In the genomic region with DNA sequence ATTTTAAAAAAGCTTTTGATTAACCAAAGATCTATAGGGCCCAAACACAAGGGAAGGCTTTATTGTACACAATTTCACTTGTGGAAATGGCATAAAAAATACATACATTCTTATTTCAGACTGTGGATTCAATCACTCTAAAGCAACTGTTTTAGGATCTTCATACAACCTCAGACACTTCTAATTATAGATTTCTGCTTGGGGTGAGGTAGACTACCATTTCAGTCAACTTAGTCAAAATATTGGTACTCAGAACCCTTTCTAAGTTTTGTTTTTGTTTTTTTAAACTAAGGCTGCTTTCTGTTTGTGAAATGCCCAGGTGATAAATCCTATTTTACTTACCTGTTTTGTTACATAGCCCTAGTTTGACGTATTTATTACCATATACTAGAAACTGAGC, we compare ENCODE assay signal across 30 cellular contexts.
"Had no signal": no experiment of that assay in that cellular context is flagged by ENCODE, and none has a peak within 500 bp of the region (broad histone marks: within the 10 kb centered on the region; RNA-seq: fewer than 3 reads in every experiment).

No MANE protein-coding gene starts in this region.

- H3K36me3 ChIP-seq: esophagus muscularis mucosa, heart left ventricle, sigmoid colon, stomach, thyroid gland, upper lobe of left lung, vagina had no signal

- H3K79me2 ChIP-seq: parathyroid adenoma had no signal

- H3K4me1 ChIP-seq: body of pancreas, esophagus muscularis mucosa, foreskin keratinocyte, parathyroid adenoma, psoas muscle, sigmoid colon, stomach, thyroid gland, vagina had no signal

- H3K27me3 ChIP-seq: body of pancreas, esophagus muscularis mucosa, foreskin keratinocyte, heart left ventricle, sigmoid colon, stomach, thyroid gland, upper lobe of left lung, vagina had no signal

- H3K9ac ChIP-seq: parathyroid adenoma had no signal

- DNase-seq: activated B cell treated with CpG ODN at 0.5 μM for 24 hours; activated CD4-positive, alpha-beta T cell treated with anti-CD3 and anti-CD28 coated beads, Interleukin-2, amount 50 U/mL, for 1 hour; activated CD8-positive, alpha-beta T cell treated with anti-CD3 and anti-CD28 coated beads, Interleukin-2, amount 10 ng/mL, durations not matched to agents 7 days and 5 days; activated naive CD4-positive, alpha-beta T cell; activated T-cell treated with anti-CD3 and anti-CD28 coated beads for 4 hours; activated T-cell treated with anti-CD3 and anti-CD28 coated beads, Interleukin-2, amount 50 U/mL, for 72 hours; anterior cingulate cortex; body of pancreas; dermis blood vessel endothelial cell; effector CD4-positive, alpha-beta T cell; foreskin keratinocyte; heart left ventricle; hypothalamus; immature natural killer cell; kidney; left colon; naive thymus-derived CD4-positive, alpha-beta T cell; nucleus accumbens; psoas muscle; sigmoid colon; stimulated activated CD4-positive, alpha-beta T cell treated with anti-CD3 and anti-CD28 coated beads, Interleukin-15, amount 100 ng/mL, for 24 hours; stimulated activated CD4-positive, alpha-beta T cell treated with anti-CD3 and anti-CD28 coated beads, Interleukin-2, amount 100 ng/mL, for 24 hours; stimulated activated naive B cell treated with anti-CD40 and anti-IgM and Interleukin-4, amounts not matched to agents 10 μg/mL and 1 μg/mL and 100 μg/mL, for 72 hours; stomach; thyroid gland; upper lobe of left lung had no signal

- H3K9me3 ChIP-seq: body of pancreas, esophagus muscularis mucosa, heart left ventricle, psoas muscle, sigmoid colon, stomach, thyroid gland, upper lobe of left lung, vagina had no signal

- H3K27ac ChIP-seq: body of pancreas, esophagus muscularis mucosa, foreskin keratinocyte, heart left ventricle, parathyroid adenoma, psoas muscle, sigmoid colon, stomach, thyroid gland, upper lobe of left lung, vagina had no signal

- H2AFZ ChIP-seq: parathyroid adenoma had no signal

- ATAC-seq: activated CD8-positive, alpha-beta T cell treated with anti-CD3 and anti-CD28 coated beads, Interleukin-2, amount 10 ng/mL, durations not matched to agents 7 days and 5 days; activated naive CD4-positive, alpha-beta T cell treated with anti-CD3 and anti-CD28 coated beads, Interleukin-2, amount 50 U/mL, for 72 hours; activated T-cell treated with anti-CD3 and anti-CD28 coated beads, Interleukin-2, amount 50 U/mL, for 72 hours; body of pancreas; foreskin keratinocyte; heart left ventricle; left colon; naive thymus-derived CD4-positive, alpha-beta T cell; psoas muscle; stimulated activated naive B cell treated with anti-CD40 and anti-IgM and Interleukin-4, amounts not matched to agents 10 μg/mL and 1 μg/mL and 100 μg/mL, for 72 hours had no signal

- H3K4me3 ChIP-seq: body of pancreas, esophagus muscularis mucosa, heart left ventricle, psoas muscle, sigmoid colon, stomach, thyroid gland, upper lobe of left lung, vagina had no signal
